ENCODE assay signal across 18 cellular contexts in genomic region chr5:134130239-134130945, GRCh38. TPM values are rescaled to one million over a fixed set of nuclear protein-coding genes. Genes with fewer than 3 reads are reported as not detected.
DNase-seq lines count a peak whose midpoint lies in the region; ATAC-seq and TF ChIP-seq lines count a peak whose summit lies in the region.
"Had no signal": no experiment of that assay in that cellular context is flagged by ENCODE, and none has a peak within 500 bp of the region (broad histone marks: within the 10 kb centered on the region; RNA-seq: fewer than 3 reads in every experiment).

No MANE protein-coding gene starts in this region.

- ATAC-seq in Right ventricle myocardium superior (ENCODE audit: poor library complexity) (no peak), upper lobe of right lung (no peak), gastrocnemius medialis (no peak)
- ATAC-seq: activated CD8-positive, alpha-beta memory T cell treated with anti-CD3 and anti-CD28 coated beads, Interleukin-2, amount 10 ng/mL, durations not matched to agents 7 days and 5 days; HepG2 had no signal

- H3K36me3 ChIP-seq in left ventricle myocardium inferior: peaks cover 4% of the 10 kb centered on the region
- H3K36me3 ChIP-seq in upper lobe of right lung: peaks cover 14% of the 10 kb centered on the region
- peaks cover 0 to 9% of the 10 kb centered on the region in 2 donors for H3K36me3 ChIP-seq in gastrocnemius medialis
- H3K36me3 ChIP-seq: ovary had no signal

- POLR2A ChIA-PET in HEK293T (lab: Yijun Ruan, JAX): no interaction called here

- H3K27ac ChIP-seq in left ventricle myocardium inferior (replicated peaks): no peak overlapping the region
- peak overlapping the region; percentile 51 for H3K27ac ChIP-seq in upper lobe of right lung
- H3K27ac ChIP-seq in gastrocnemius medialis: no peak overlapping the region
- H3K27ac ChIP-seq: coronary artery, ovary, stomach had no signal

- H3K9me3 ChIP-seq in left ventricle myocardium inferior (replicated peaks) (no peaks in the 10 kb centered on the region), upper lobe of right lung (no peaks in the 10 kb centered on the region), gastrocnemius medialis (no peaks in the 10 kb centered on the region)
- H3K9me3 ChIP-seq: ovary, stomach had no signal

- no peak overlapping the region for H3K4me3 ChIP-seq in left ventricle myocardium inferior
- no peak overlapping the region for H3K4me3 ChIP-seq in upper lobe of right lung
- H3K4me3 ChIP-seq in gastrocnemius medialis: no peak overlapping the region
- H3K4me3 ChIP-seq: coronary artery, ovary, stomach had no signal

- peaks cover 37% of the 10 kb centered on the region for H3K36me3 Mint-ChIP-seq in activated T-helper 1 cell treated with anti-CD3 and anti-CD28 coated beads, Interleukin-12 subunit alpha, Interleukin-12 subunit beta, Interleukin-2, Interleukin-4 antibody, amounts not matched to agents 30 ng/mL and 10 ng/mL and 1 ng/mL, durations not matched to agents 14 hours and 24 hours and 36 hours (ENCODE audit: low read depth)

- no peaks in the 10 kb centered on the region for H3K9me3 Mint-ChIP-seq in activated T-helper 1 cell treated with anti-CD3 and anti-CD28 coated beads, Interleukin-12 subunit alpha, Interleukin-12 subunit beta, Interleukin-2, Interleukin-4 antibody, amounts not matched to agents 30 ng/mL and 10 ng/mL and 1 ng/mL, durations not matched to agents 14 hours and 24 hours and 36 hours

- H3K27me3 ChIP-seq in left ventricle myocardium inferior (ENCODE audit: low read depth) (no peaks in the 10 kb centered on the region), upper lobe of right lung (no peaks in the 10 kb centered on the region), gastrocnemius medialis (no peaks in the 10 kb centered on the region)
- H3K27me3 ChIP-seq: ovary, stomach had no signal

- CTCF ChIA-PET in HEK293T (lab: Yijun Ruan, JAX): interaction anchor here (1.0 to 2.6 kb wide), 2 partner anchors 10 to 104 kb away, joined by 3 to 14 read pairs; no protein-coding TSS in a partner anchor

- H3K4me1 Mint-ChIP-seq in activated T-helper 1 cell treated with anti-CD3 and anti-CD28 coated beads, Interleukin-12 subunit alpha, Interleukin-12 subunit beta, Interleukin-2, Interleukin-4 antibody, amounts not matched to agents 30 ng/mL and 10 ng/mL and 1 ng/mL, durations not matched to agents 14 hours and 24 hours and 36 hours (ENCODE audit: low read depth): peaks cover 83% of the 10 kb centered on the region

- TF ChIP-seq CTCF in left ventricle myocardium inferior (IDR thresholded peaks at IDR 0.05; ENCODE audit: borderline replicate concordance) (no peak), upper lobe of right lung (IDR thresholded peaks at IDR 0.05) (no peak), gastrocnemius medialis (IDR thresholded peaks at IDR 0.05 in 4 of 5, conservative IDR thresholded peaks at IDR 0.05 in 1 of 5) (no peak)

- in situ Hi-C loops in gastrocnemius medialis (cut with MboI; ENCODE audit: low sequenced_read_pairs in 4 of 4): loop anchor here in 1 of 4 donors (25.0 kb wide), 1 partner anchor 93 kb away; no protein-coding TSS in a partner anchor

- TF ChIP-seq POLR2A in gastrocnemius medialis (IDR thresholded peaks at IDR 0.05): no peak

- H3K4me1 ChIP-seq in left ventricle myocardium inferior (peaks cover 58% of the 10 kb centered on the region), upper lobe of right lung (peaks cover 39% of the 10 kb centered on the region), gastrocnemius medialis (peaks cover 23 to 27% of the 10 kb centered on the region in 2 donors)

- intact Hi-C loops in Right ventricle myocardium superior (cut with DNase I) (no loop called here), left ventricle myocardium inferior (cut with micrococcal nuclease) (no loop called here), upper lobe of right lung (cut with DNase I) (loop anchor here (10.0 kb wide), 1 partner anchor 86 kb away; no protein-coding TSS in a partner anchor), gastrocnemius medialis (cut with DNase I; ENCODE audit: low total_unique reads) (no loop called here)
- intact Hi-C loops in activated T-helper 1 cell treated with anti-CD3 and anti-CD28 coated beads, Interleukin-12 subunit alpha, Interleukin-12 subunit beta, Interleukin-2, Interleukin-4 antibody, amounts not matched to agents 30 ng/mL and 10 ng/mL and 1 ng/mL, durations not matched to agents 14 hours and 24 hours and 36 hours (cut with micrococcal nuclease): no loop called here

- DNase-seq in Right ventricle myocardium superior: peak; percentile 36
- DNase-seq in left ventricle myocardium inferior: no peak
- DNase-seq in activated T-helper 1 cell treated with anti-CD3 and anti-CD28 coated beads, Interleukin-12 subunit alpha, Interleukin-12 subunit beta, Interleukin-2, Interleukin-4 antibody, amounts not matched to agents 30 ng/mL and 10 ng/mL and 1 ng/mL, durations not matched to agents 14 hours and 24 hours and 36 hours (ENCODE audit: low spot score): no peak
- DNase-seq in medulla oblongata (ENCODE audit: extremely low spot score): peak; percentile 34
- peak; percentile 27 for DNase-seq in upper lobe of right lung
- DNase-seq in gastrocnemius medialis: no peak
- DNase-seq in HEK293T (ENCODE audit: extremely low spot score): no peak
- no peak for DNase-seq in SKM-1 treated with dmso at 0.1 percent for 144 hours (lab: John Stamatoyannopoulos, UW; ENCODE audit: unreplicated experiment)
- DNase-seq: activated CD8-positive, alpha-beta memory T cell treated with anti-CD3 and anti-CD28 coated beads, Interleukin-2, amount 10 ng/mL, durations not matched to agents 7 days and 5 days; DMS 273 treated with DMSO at 0.1 percent for 48 hours; erythroblast; midbrain; NCI-H187 treated with DMSO at 0.1 percent for 48 hours; NCI-H510A treated with DMSO at 0.1 percent for 48 hours; stomach had no signal

- peak overlapping the region; percentile 15 for H3K4me3 Mint-ChIP-seq in activated T-helper 1 cell treated with anti-CD3 and anti-CD28 coated beads, Interleukin-12 subunit alpha, Interleukin-12 subunit beta, Interleukin-2, Interleukin-4 antibody, amounts not matched to agents 30 ng/mL and 10 ng/mL and 1 ng/mL, durations not matched to agents 14 hours and 24 hours and 36 hours
- H3K4me3 Mint-ChIP-seq: activated CD8-positive, alpha-beta memory T cell treated with anti-CD3 and anti-CD28 coated beads, Interleukin-2, amount 10 ng/mL, durations not matched to agents 7 days and 5 days had no signal

- peak overlapping the region; percentile 86 for H3K27ac Mint-ChIP-seq in activated T-helper 1 cell treated with anti-CD3 and anti-CD28 coated beads, Interleukin-12 subunit alpha, Interleukin-12 subunit beta, Interleukin-2, Interleukin-4 antibody, amounts not matched to agents 30 ng/mL and 10 ng/mL and 1 ng/mL, durations not matched to agents 14 hours and 24 hours and 36 hours
- H3K27ac Mint-ChIP-seq: activated CD8-positive, alpha-beta memory T cell treated with anti-CD3 and anti-CD28 coated beads, Interleukin-2, amount 10 ng/mL, durations not matched to agents 7 days and 5 days had no signal

- peaks cover 13% of the 10 kb centered on the region for H3K27me3 Mint-ChIP-seq in activated T-helper 1 cell treated with anti-CD3 and anti-CD28 coated beads, Interleukin-12 subunit alpha, Interleukin-12 subunit beta, Interleukin-2, Interleukin-4 antibody, amounts not matched to agents 30 ng/mL and 10 ng/mL and 1 ng/mL, durations not matched to agents 14 hours and 24 hours and 36 hours (ENCODE audit: insufficient read depth)

TF ChIP-seq in HEK293T, 16 proteins besides CTCF, POLR2A, EP300 and RAD21:
- TF ChIP-seq CTBP1 (IDR thresholded peaks at IDR 0.05; ENCODE audit: borderline replicate concordance): no peak
- TF ChIP-seq LEF1 (IDR thresholded peaks at IDR 0.05; ENCODE audit: borderline replicate concordance): no peak
- no peak for TF ChIP-seq L3MBTL2 (conservative IDR thresholded peaks at IDR 0.05)
- TF ChIP-seq TARDBP (IDR thresholded peaks at IDR 0.05): no peak
- no peak for TF ChIP-seq ZNF384 (IDR thresholded peaks at IDR 0.05)
- no peak for TF ChIP-seq PKNOX1 (IDR thresholded peaks at IDR 0.05)

RNA-seq across cellular contexts. Expression of gene TCF7, which starts 15.9 kb away (rescaled TPM):
- 2.2 TPM for total RNA-seq in Right ventricle myocardium superior
- total RNA-seq in left ventricle myocardium inferior: 3.0 TPM
- total RNA-seq in activated T-helper 1 cell treated with anti-CD3 and anti-CD28 coated beads, Interleukin-12 subunit alpha, Interleukin-12 subunit beta, Interleukin-2, Interleukin-4 antibody, amounts not matched to agents 30 ng/mL and 10 ng/mL and 1 ng/mL, durations not matched to agents 14 hours and 24 hours and 36 hours: 76.3 and 77.2 TPM in 2 replicates
- total RNA-seq in upper lobe of right lung: 7.0 TPM
- 1 to 10 TPM in 1 of 4 donors, under 1 TPM in 3; 0.25 to 2.1 (median 0.66) TPM for total RNA-seq in gastrocnemius medialis

RNA-seq across cellular contexts. Expression of gene SKP1, which starts 46.4 kb away (rescaled TPM):
- total RNA-seq in Right ventricle myocardium superior: 424 TPM
- total RNA-seq in left ventricle myocardium inferior: 506 TPM
- 259 and 265 TPM in 2 replicates for total RNA-seq in activated T-helper 1 cell treated with anti-CD3 and anti-CD28 coated beads, Interleukin-12 subunit alpha, Interleukin-12 subunit beta, Interleukin-2, Interleukin-4 antibody, amounts not matched to agents 30 ng/mL and 10 ng/mL and 1 ng/mL, durations not matched to agents 14 hours and 24 hours and 36 hours
- 234 TPM for total RNA-seq in upper lobe of right lung
- 100 to 1,000 TPM; 318 to 499 (median 476) TPM for total RNA-seq in gastrocnemius medialis

Comparison
In these comparisons a context has a peak if more than half of its experiments do, and no peak if none do; other contexts are left out.
1. DNase-seq: peak in Right ventricle myocardium superior (single experiment), medulla oblongata (single experiment) and upper lobe of right lung (single experiment); none in left ventricle myocardium inferior (single experiment), activated T-helper 1 cell treated with anti-CD3 and anti-CD28 coated beads, Interleukin-12 subunit alpha, Interleukin-12 subunit beta, Interleukin-2, Interleukin-4 antibody, amounts not matched to agents 30 ng/mL and 10 ng/mL and 1 ng/mL, durations not matched to agents 14 hours and 24 hours and 36 hours (single experiment), gastrocnemius medialis (0 of 2), HEK293T (single experiment) and SKM-1 treated with dmso at 0.1 percent for 144 hours (single experiment).